13 cellular contexts compared by ENCODE assay signal in genomic region chr16:24983521-24983920, GRCh38. TPM values are rescaled to one million over a fixed set of nuclear protein-coding genes. Genes with fewer than 3 reads are reported as not detected.
A peak's percentile ranks its signal among the peaks of the same experiment; 100 is the strongest.
DNase-seq lines count a peak whose midpoint lies in the region; ATAC-seq and TF ChIP-seq lines count a peak whose summit lies in the region.
"Had no signal": no experiment of that assay in that cellular context is flagged by ENCODE, and none has a peak within 500 bp of the region (broad histone marks: within the 10 kb centered on the region; RNA-seq: fewer than 3 reads in every experiment).

No MANE protein-coding gene starts in this region.

- H3K27me3 ChIP-seq in A673 (replicated peaks; ENCODE audit: insufficient read depth, low read depth, low read length, poor library complexity) = no peaks in the 10 kb centered on the region
- H3K27me3 ChIP-seq in OCI-LY3 (ENCODE audit: low read depth, low read length) = no peaks in the 10 kb centered on the region
- no peaks in the 10 kb centered on the region for H3K27me3 ChIP-seq in osteoblast (ENCODE audit: insufficient read depth, low read length)
- H3K27me3 ChIP-seq in foreskin keratinocyte = no peaks in the 10 kb centered on the region
- no peaks in the 10 kb centered on the region for H3K27me3 ChIP-seq in ovary
- H3K27me3 ChIP-seq: BE2C had no signal

- no peak for TF ChIP-seq POLR2A in ovary (IDR thresholded peaks at IDR 0.05)

- H3K9me3 Mint-ChIP-seq in endothelial cell (ENCODE audit: unreplicated experiment) = no peaks in the 10 kb centered on the region

- H3K4me1 ChIP-seq in A673 (ENCODE audit: insufficient read depth, low read length, poor library complexity, severe bottlenecking) (peaks cover 72% of the 10 kb centered on the region), OCI-LY3 (ENCODE audit: low read length) (peaks cover 80% of the 10 kb centered on the region), osteoblast (ENCODE audit: insufficient read depth, low read length) (peaks cover 62% of the 10 kb centered on the region), foreskin keratinocyte (peaks cover 22% of the 10 kb centered on the region), ovary (ENCODE audit: insufficient read depth) (peaks cover 18% of the 10 kb centered on the region)

- POLR2A ChIA-PET in A673 (lab: Charles Lee; ENCODE audit: low non-redundant PET) = interaction anchor here (0.7 kb wide), 1 partner anchor 11 kb away, joined by 8 read pairs; no protein-coding TSS in a partner anchor

- BruUV-seq in A673 (replicated peaks; lab: Mats Ljungman, UMichigan) = no TSS peak

- H2AFZ ChIP-seq in OCI-LY3 (ENCODE audit: low read depth, low read length) (no peak overlapping the region), osteoblast (ENCODE audit: low read length) (no peak overlapping the region)

- no peak overlapping the region for H3K4me2 ChIP-seq in OCI-LY3 (ENCODE audit: low read length)
- H3K4me2 ChIP-seq in osteoblast (ENCODE audit: insufficient read depth, low read length) = no peak overlapping the region

- peak overlapping the region; percentile 79 for H3K27ac ChIP-seq in A673 (ENCODE audit: low read depth, low read length, poor library complexity, severe bottlenecking)
- H3K27ac ChIP-seq in OCI-LY3 (ENCODE audit: low read length) = 0 out of 2 replicates have a peak overlapping the region, but pooled peaks have one; percentile 4
- H3K27ac ChIP-seq in osteoblast (ENCODE audit: low read depth, low read length) = peak overlapping the region; percentile 11
- no peak overlapping the region for H3K27ac ChIP-seq in foreskin keratinocyte
- no peak overlapping the region for H3K27ac ChIP-seq in ovary

- H3K4me3 Mint-ChIP-seq in endothelial cell (ENCODE audit: unreplicated experiment) = peak overlapping the region; percentile 31

- H3K4me3 ChIP-seq in A673 (ENCODE audit: low read depth, low read length, poor library complexity, severe bottlenecking) (no peak overlapping the region), OCI-LY3 (ENCODE audit: low read length) (no peak overlapping the region), osteoblast (ENCODE audit: insufficient read depth, low read length) (no peak overlapping the region), ovary (no peak overlapping the region)

- CTCF ChIA-PET in A673 (lab: Charles Lee) = interaction anchor here (0.6 kb wide), 1 partner anchor 21 kb away, joined by 3 read pairs; no protein-coding TSS in a partner anchor

- DNase-seq in A673 (ENCODE audit: low spot score) = peak; percentile 67
- DNase-seq in endothelial cell (ENCODE audit: low spot score) = no peak
- DNase-seq in osteoblast (ENCODE audit: insufficient read length, low spot score, missing footprints) = no peak
- no peak for DNase-seq in foreskin keratinocyte
- no peak for DNase-seq in ovary
- DNase-seq: activated CD4-positive, CD25-positive, alpha-beta regulatory T cell; activated naive CD4-positive, alpha-beta T cell treated with anti-CD3 and anti-CD28 coated beads, Interleukin-2, amount 50 U/mL, for 16 hours; BE2C; NCI-H69; stimulated activated CD4-positive, alpha-beta T cell treated with anti-CD3 and anti-CD28 coated beads, Interleukin-4, amount 100 ng/mL, for 4 hours had no signal

- peaks cover 4% of the 10 kb centered on the region for H3K36me3 Mint-ChIP-seq in endothelial cell (ENCODE audit: low read depth, unreplicated experiment)

- TF ChIP-seq CTCF in A673 (conservative IDR thresholded peaks at IDR 0.05; ENCODE audit: low read depth, low read length) (no peak), OCI-LY3 (IDR thresholded peaks at IDR 0.05; ENCODE audit: low read depth, low read length) (no peak), endothelial cell (IDR thresholded peaks at IDR 0.05; ENCODE audit: unreplicated experiment) (no peak), osteoblast (IDR thresholded peaks at IDR 0.05; ENCODE audit: extremely low read depth, low read depth, low read length) (no peak), foreskin keratinocyte (conservative IDR thresholded peaks at IDR 0.05) (no peak), ovary (IDR thresholded peaks at IDR 0.05) (no peak)

- WGBS in ovary, 3 donors = 71 to 76% (median 74%) methylated on average over 7 of the region's 7 CpGs

- H3K9me3 ChIP-seq in A673 (ENCODE audit: low read depth, low read length, poor library complexity, severe bottlenecking) (peaks cover 9% of the 10 kb centered on the region), OCI-LY3 (ENCODE audit: insufficient read depth, low read length) (no peaks in the 10 kb centered on the region), osteoblast (ENCODE audit: low read depth, low read length) (no peaks in the 10 kb centered on the region), ovary (no peaks in the 10 kb centered on the region)
- H3K9me3 ChIP-seq: BE2C had no signal

- no peak for TF ChIP-seq EP300 in ovary (IDR thresholded peaks at IDR 0.05)

- H4K20me1 ChIP-seq in OCI-LY3 (ENCODE audit: insufficient read depth, low read length) (peaks cover 98% of the 10 kb centered on the region), osteoblast (ENCODE audit: insufficient read depth, low read length) (peaks cover 6% of the 10 kb centered on the region)

- no peak overlapping the region for H3K9ac ChIP-seq in OCI-LY3 (ENCODE audit: low read length)

- intact Hi-C loops in A673 (cut with micrococcal nuclease; ENCODE audit: unreplicated experiment) = no loop called here
- intact Hi-C loops in ovary (cut with DNase I) = loop anchor here in 1 of 4 donors (10.0 kb wide), 1 partner anchor 61 kb away; no protein-coding TSS in a partner anchor

- no peak for ATAC-seq in foreskin keratinocyte
- ATAC-seq in GM21390 (IDR thresholded peaks at IDR 0.05; ENCODE audit: unreplicated experiment) = no peak
- ATAC-seq in HG03135 (IDR thresholded peaks at IDR 0.05; ENCODE audit: unreplicated experiment) = no peak

- peaks cover 72% of the 10 kb centered on the region for H3K4me1 Mint-ChIP-seq in endothelial cell (ENCODE audit: unreplicated experiment)

- peaks cover 100% of the 10 kb centered on the region for H3K79me2 ChIP-seq in OCI-LY3 (ENCODE audit: low read length)
- peaks cover 79% of the 10 kb centered on the region for H3K79me2 ChIP-seq in osteoblast (ENCODE audit: insufficient read depth, low read length)

- H3K27me3 Mint-ChIP-seq in endothelial cell (ENCODE audit: unreplicated experiment) = peaks cover 12% of the 10 kb centered on the region

- H3K27ac Mint-ChIP-seq in endothelial cell (ENCODE audit: unreplicated experiment) = peak overlapping the region; percentile 100

- no peaks in the 10 kb centered on the region for H3K36me3 ChIP-seq in A673 (ENCODE audit: insufficient read depth, low read length, poor library complexity, severe bottlenecking)
- peaks cover 27% of the 10 kb centered on the region for H3K36me3 ChIP-seq in OCI-LY3 (replicated peaks; ENCODE audit: low read depth, low read length)
- H3K36me3 ChIP-seq in osteoblast (ENCODE audit: insufficient read depth, low read length) = no peaks in the 10 kb centered on the region
- no peaks in the 10 kb centered on the region for H3K36me3 ChIP-seq in ovary
- H3K36me3 ChIP-seq: BE2C had no signal

RNA-seq across cellular contexts. Expression of gene ARHGAP17, which starts 31.6 kb away (rescaled TPM):
- total RNA-seq in A673 (2021) (144 and 146 TPM in 2 replicates), endothelial cell (ENCODE audit: unreplicated experiment) (125 TPM), osteoblast (34.7 and 40.1 TPM in 2 replicates), foreskin keratinocyte (22.0 and 28.3 TPM in 2 replicates), ovary (10 to 100 TPM; 26.8 to 63.8 (median 56.5) TPM)
- polyA plus RNA-seq in foreskin keratinocyte (20.1 and 20.2 TPM in 2 replicates), ovary (100 to 1,000 TPM in 1 of 2 donors, 10 to 100 TPM in 1; 26.0 to 113 TPM)

Comparison
In these comparisons a context has a peak if more than half of its experiments do, and no peak if none do; other contexts are left out.
1. H3K27ac ChIP-seq: peak in A673 (single experiment), OCI-LY3 (single experiment) and osteoblast (single experiment); none in foreskin keratinocyte (single experiment) and ovary (0 of 2).